Comparison of ENCODE assay signal across 1 cellular context in the genomic region with DNA sequence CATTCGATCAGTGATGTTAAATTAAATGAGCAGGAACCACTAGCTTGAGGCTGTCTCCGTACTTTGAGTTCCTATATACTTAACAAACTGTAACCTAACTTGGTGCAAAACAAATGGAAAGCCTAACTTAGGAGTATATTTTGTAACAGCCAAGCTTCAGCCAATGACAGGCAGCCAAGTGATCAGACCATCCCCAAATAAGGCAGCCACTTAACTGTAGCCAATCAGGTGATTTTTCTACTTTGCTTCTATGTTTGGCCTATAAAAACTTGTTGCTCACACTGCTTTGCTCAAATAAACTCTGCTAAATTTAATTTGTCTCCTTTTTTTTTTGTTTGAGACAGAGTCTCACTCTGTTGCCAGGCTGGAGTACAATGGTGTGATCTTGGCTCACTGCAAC.
TF ChIP-seq lines count a peak whose summit lies in the region.

No MANE protein-coding gene starts in this region.

TF ChIP-seq in GM23338, 12 proteins besides CTCF, POLR2A, EP300 and RAD21:
- TF ChIP-seq, protein P1, sequence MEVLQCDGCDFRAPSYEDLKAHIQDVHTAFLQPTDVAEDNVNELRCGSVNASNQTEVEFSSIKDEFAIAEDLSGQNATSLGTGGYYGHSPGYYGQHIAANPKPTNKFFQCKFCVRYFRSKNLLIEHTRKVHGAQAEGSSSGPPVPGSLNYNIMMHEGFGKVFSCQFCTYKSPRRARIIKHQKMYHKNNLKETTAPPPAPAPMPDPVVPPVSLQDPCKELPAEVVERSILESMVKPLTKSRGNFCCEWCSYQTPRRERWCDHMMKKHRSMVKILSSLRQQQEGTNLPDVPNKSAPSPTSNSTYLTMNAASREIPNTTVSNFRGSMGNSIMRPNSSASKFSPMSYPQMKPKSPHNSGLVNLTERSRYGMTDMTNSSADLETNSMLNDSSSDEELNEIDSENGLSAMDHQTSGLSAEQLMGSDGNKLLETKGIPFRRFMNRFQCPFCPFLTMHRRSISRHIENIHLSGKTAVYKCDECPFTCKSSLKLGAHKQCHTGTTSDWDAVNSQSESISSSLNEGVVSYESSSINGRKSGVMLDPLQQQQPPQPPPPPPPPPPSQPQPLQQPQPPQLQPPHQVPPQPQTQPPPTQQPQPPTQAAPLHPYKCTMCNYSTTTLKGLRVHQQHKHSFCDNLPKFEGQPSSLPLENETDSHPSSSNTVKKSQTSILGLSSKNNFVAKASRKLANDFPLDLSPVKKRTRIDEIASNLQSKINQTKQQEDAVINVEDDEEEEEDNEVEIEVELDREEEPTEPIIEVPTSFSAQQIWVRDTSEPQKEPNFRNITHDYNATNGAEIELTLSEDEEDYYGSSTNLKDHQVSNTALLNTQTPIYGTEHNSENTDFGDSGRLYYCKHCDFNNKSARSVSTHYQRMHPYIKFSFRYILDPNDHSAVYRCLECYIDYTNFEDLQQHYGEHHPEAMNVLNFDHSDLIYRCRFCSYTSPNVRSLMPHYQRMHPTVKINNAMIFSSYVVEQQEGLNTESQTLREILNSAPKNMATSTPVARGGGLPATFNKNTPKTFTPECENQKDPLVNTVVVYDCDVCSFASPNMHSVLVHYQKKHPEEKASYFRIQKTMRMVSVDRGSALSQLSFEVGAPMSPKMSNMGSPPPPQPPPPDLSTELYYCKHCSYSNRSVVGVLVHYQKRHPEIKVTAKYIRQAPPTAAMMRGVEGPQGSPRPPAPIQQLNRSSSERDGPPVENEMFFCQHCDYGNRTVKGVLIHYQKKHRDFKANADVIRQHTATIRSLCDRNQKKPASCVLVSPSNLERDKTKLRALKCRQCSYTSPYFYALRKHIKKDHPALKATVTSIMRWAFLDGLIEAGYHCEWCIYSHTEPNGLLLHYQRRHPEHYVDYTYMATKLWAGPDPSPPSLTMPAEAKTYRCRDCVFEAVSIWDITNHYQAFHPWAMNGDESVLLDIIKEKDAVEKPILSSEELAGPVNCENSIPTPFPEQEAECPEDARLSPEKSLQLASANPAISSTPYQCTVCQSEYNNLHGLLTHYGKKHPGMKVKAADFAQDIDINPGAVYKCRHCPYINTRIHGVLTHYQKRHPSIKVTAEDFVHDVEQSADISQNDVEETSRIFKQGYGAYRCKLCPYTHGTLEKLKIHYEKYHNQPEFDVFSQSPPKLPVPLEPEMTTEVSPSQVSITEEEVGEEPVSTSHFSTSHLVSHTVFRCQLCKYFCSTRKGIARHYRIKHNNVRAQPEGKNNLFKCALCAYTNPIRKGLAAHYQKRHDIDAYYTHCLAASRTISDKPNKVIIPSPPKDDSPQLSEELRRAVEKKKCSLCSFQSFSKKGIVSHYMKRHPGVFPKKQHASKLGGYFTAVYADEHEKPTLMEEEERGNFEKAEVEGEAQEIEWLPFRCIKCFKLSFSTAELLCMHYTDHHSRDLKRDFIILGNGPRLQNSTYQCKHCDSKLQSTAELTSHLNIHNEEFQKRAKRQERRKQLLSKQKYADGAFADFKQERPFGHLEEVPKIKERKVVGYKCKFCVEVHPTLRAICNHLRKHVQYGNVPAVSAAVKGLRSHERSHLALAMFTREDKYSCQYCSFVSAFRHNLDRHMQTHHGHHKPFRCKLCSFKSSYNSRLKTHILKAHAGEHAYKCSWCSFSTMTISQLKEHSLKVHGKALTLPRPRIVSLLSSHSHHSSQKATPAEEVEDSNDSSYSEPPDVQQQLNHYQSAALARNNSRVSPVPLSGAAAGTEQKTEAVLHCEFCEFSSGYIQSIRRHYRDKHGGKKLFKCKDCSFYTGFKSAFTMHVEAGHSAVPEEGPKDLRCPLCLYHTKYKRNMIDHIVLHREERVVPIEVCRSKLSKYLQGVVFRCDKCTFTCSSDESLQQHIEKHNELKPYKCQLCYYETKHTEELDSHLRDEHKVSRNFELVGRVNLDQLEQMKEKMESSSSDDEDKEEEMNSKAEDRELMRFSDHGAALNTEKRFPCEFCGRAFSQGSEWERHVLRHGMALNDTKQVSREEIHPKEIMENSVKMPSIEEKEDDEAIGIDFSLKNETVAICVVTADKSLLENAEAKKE (CRISPR knock-in tag; IDR thresholded peaks at IDR 0.05): no peak
- TF ChIP-seq EZH2 (IDR thresholded peaks at IDR 0.05; ENCODE audit: low read depth, unreplicated experiment) (no peak), NANOG (IDR thresholded peaks at IDR 0.05; ENCODE audit: borderline replicate concordance) (no peak), STAT1 (IDR thresholded peaks at IDR 0.05; ENCODE audit: unreplicated experiment) (no peak), ZNF331 (CRISPR knock-in tag; IDR thresholded peaks at IDR 0.05; ENCODE audit: low read depth) (no peak), JUNB (IDR thresholded peaks at IDR 0.05; ENCODE audit: unreplicated experiment) (no peak), CREB1 (CRISPR knock-in tag; IDR thresholded peaks at IDR 0.05; ENCODE audit: low read depth) (no peak), POLR2AphosphoS5 (IDR thresholded peaks at IDR 0.05; ENCODE audit: low read depth) (no peak), EZH2phosphoT487 (IDR thresholded peaks at IDR 0.05; ENCODE audit: unreplicated experiment) (no peak), ZNF114 (CRISPR knock-in tag; IDR thresholded peaks at IDR 0.05) (no peak)
- TF ChIP-seq, protein P2, sequence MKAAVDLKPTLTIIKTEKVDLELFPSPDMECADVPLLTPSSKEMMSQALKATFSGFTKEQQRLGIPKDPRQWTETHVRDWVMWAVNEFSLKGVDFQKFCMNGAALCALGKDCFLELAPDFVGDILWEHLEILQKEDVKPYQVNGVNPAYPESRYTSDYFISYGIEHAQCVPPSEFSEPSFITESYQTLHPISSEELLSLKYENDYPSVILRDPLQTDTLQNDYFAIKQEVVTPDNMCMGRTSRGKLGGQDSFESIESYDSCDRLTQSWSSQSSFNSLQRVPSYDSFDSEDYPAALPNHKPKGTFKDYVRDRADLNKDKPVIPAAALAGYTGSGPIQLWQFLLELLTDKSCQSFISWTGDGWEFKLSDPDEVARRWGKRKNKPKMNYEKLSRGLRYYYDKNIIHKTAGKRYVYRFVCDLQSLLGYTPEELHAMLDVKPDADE (IDR thresholded peaks at IDR 0.05): no peak
- TF ChIP-seq, protein P3, sequence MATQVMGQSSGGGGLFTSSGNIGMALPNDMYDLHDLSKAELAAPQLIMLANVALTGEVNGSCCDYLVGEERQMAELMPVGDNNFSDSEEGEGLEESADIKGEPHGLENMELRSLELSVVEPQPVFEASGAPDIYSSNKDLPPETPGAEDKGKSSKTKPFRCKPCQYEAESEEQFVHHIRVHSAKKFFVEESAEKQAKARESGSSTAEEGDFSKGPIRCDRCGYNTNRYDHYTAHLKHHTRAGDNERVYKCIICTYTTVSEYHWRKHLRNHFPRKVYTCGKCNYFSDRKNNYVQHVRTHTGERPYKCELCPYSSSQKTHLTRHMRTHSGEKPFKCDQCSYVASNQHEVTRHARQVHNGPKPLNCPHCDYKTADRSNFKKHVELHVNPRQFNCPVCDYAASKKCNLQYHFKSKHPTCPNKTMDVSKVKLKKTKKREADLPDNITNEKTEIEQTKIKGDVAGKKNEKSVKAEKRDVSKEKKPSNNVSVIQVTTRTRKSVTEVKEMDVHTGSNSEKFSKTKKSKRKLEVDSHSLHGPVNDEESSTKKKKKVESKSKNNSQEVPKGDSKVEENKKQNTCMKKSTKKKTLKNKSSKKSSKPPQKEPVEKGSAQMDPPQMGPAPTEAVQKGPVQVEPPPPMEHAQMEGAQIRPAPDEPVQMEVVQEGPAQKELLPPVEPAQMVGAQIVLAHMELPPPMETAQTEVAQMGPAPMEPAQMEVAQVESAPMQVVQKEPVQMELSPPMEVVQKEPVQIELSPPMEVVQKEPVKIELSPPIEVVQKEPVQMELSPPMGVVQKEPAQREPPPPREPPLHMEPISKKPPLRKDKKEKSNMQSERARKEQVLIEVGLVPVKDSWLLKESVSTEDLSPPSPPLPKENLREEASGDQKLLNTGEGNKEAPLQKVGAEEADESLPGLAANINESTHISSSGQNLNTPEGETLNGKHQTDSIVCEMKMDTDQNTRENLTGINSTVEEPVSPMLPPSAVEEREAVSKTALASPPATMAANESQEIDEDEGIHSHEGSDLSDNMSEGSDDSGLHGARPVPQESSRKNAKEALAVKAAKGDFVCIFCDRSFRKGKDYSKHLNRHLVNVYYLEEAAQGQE (IDR thresholded peaks at IDR 0.05; ENCODE audit: unreplicated experiment): no peak
